Comparison of ENCODE assay signal across 8 cellular contexts in the genomic region with DNA sequence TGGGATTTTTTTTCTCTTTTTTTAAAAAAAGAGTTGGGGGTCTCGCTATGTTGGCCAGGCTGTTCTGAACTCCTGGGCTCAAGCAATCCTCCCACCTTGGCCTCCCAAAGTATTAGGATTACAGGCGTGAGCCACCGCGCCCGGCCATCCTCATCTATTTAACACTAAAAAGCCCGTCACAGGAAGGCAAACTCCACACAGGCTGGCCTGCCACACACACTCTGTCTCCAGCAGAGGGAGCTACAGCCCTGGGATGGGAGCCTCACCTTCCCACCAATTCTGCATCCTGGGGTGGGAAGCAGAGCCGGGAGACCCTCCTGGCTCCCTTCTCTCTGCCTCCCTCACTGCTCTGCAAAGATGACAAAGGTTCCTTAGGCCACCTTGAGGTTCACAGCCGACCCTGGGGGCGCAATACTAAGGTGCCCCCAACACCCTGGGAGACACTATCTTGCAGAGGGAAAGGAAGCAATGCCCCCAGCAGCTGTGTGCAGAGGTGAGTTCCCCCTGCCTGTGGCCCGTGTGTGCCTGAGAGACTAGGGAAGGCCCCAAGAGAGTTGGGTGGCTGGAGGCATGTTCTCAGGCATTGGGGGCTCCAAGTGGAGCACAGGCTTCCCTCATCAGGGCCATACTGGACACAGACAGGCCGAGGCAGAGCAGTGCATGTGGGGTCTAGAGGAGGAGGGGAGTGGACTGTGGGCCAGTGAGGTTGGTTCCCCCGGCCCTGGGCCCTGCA. TPM values are rescaled to one million over a fixed set of nuclear protein-coding genes. Genes with fewer than 3 reads are reported as not detected.
DNase-seq lines count a peak whose midpoint lies in the region; ATAC-seq and TF ChIP-seq lines count a peak whose summit lies in the region.

No MANE protein-coding gene starts in this region.

- peak; percentile 58 for TF ChIP-seq CTCF in CD8-positive, alpha-beta T cell (IDR thresholded peaks at IDR 0.05)
- peak; percentile 82 for TF ChIP-seq CTCF in epithelial cell of proximal tubule (conservative IDR thresholded peaks at IDR 0.05; ENCODE audit: low read depth, low read length)
- peak; percentile 19 for TF ChIP-seq CTCF in neutrophil (IDR thresholded peaks at IDR 0.05)
- TF ChIP-seq CTCF in omental fat pad (IDR thresholded peaks at IDR 0.05), result peak in 1 of 3 donors; percentile 42

- H3K9ac ChIP-seq in GM23248, result no peak overlapping the region

- H3K9me2 ChIP-seq in GM23248 (ENCODE audit: insufficient read depth), result no peaks in the 10 kb centered on the region

- H3K79me2 ChIP-seq in GM23248 (ENCODE audit: insufficient read depth), result 0 out of 2 replicates have a peak, but pooled peaks cover 4% of the 10 kb centered on the region

- H3K27me3 Mint-ChIP-seq in CD8-positive, alpha-beta T cell (ENCODE audit: low read depth), result no peaks in the 10 kb centered on the region

- peaks cover 55% of the 10 kb centered on the region for H3K36me3 Mint-ChIP-seq in CD8-positive, alpha-beta T cell

- ATAC-seq in CD8-positive, alpha-beta T cell, result no peak
- ATAC-seq in omental fat pad (ENCODE audit: low FRiP score), result no peak
- ATAC-seq in HG03280 (IDR thresholded peaks at IDR 0.05; ENCODE audit: unreplicated experiment), result no peak

- H4K20me1 ChIP-seq in GM23248 (ENCODE audit: insufficient read depth), result no peaks in the 10 kb centered on the region

- CTCF ChIA-PET in CD8-positive, alpha-beta T cell (lab: Charles Lee), result interaction anchor here (2.5 to 5.7 kb wide), 2 partner anchors 26 to 32 kb away, joined by 12 to 25 read pairs; partner anchors contain the start of gene TIMM44

- no peaks in the 10 kb centered on the region for H3F3A ChIP-seq in GM23248 (ENCODE audit: insufficient read depth)

- no peak overlapping the region for H3K4me2 ChIP-seq in GM23248 (ENCODE audit: unreplicated experiment)

- 75 to 76% methylated on average over 12 of the region's 12 CpGs for WGBS in GM23248 (ENCODE audit: low coverage in 1 of 2, low lambda C conversion rate in 2 of 2, missing lambda C conversion rate in 2 of 2), 2 experiments

- peaks cover 37% of the 10 kb centered on the region for H3K36me3 ChIP-seq in CD8-positive, alpha-beta T cell (ENCODE audit: insufficient read depth, low read length)
- H3K36me3 ChIP-seq in GM23248 (ENCODE audit: low read depth) (no peaks in the 10 kb centered on the region; the same call in 1 of the 2 replicates), SJCRH30 (peaks cover 46% of the 10 kb centered on the region), neutrophil (peaks cover 80% of the 10 kb centered on the region)

- H3K27ac Mint-ChIP-seq in CD8-positive, alpha-beta T cell, result no peak overlapping the region

- H3K4me1 Mint-ChIP-seq in CD8-positive, alpha-beta T cell (ENCODE audit: low read depth), result no peaks in the 10 kb centered on the region

- no peak overlapping the region for H3K4me3 Mint-ChIP-seq in CD8-positive, alpha-beta T cell

- POLR2A ChIA-PET in CD8-positive, alpha-beta T cell (lab: Charles Lee), result no interaction called here

- intact Hi-C loops in CD8-positive, alpha-beta T cell (cut with DNase I, micrococcal nuclease), result loop anchor here in 1 of 2 experiments (1.0 kb wide), 1 partner anchor 282 kb away; no protein-coding TSS in a partner anchor

- peak in 2 of 7 experiments; percentile 14 to 15 for DNase-seq in CD8-positive, alpha-beta T cell
- DNase-seq in GM23248 (peak; percentile 60), SJCRH30 (peak; percentile 48 to 71), epithelial cell of proximal tubule (ENCODE audit: low read depth) (no peak), omental fat pad (ENCODE audit: low spot score) (no peak)
- DNase-seq in NK-92 treated with Interleukin-12 subunit alpha and Interleukin-12 subunit beta, amount 100 ng/mL, for 24 hours (lab: John Stamatoyannopoulos, UW), result no peak

- no peaks in the 10 kb centered on the region for H3K27me3 ChIP-seq in CD8-positive, alpha-beta T cell (ENCODE audit: insufficient read depth, low read length)
- H3K27me3 ChIP-seq in GM23248 (replicated peaks; ENCODE audit: insufficient read depth), result no peaks in the 10 kb centered on the region
- H3K27me3 ChIP-seq in SJCRH30, result no peaks in the 10 kb centered on the region
- H3K27me3 ChIP-seq in neutrophil, result no peaks in the 10 kb centered on the region

- H2AFZ ChIP-seq in GM23248, result no peak overlapping the region

- no peaks in the 10 kb centered on the region for H3K4me1 ChIP-seq in CD8-positive, alpha-beta T cell (ENCODE audit: insufficient read depth, low read length)
- no peaks in the 10 kb centered on the region for H3K4me1 ChIP-seq in GM23248 (ENCODE audit: insufficient read depth)
- H3K4me1 ChIP-seq in SJCRH30, result no peaks in the 10 kb centered on the region
- no peaks in the 10 kb centered on the region for H3K4me1 ChIP-seq in neutrophil (ENCODE audit: control insufficient read depth in 1 of 2, insufficient read depth in 1 of 2, low read depth in 1 of 2, low read length in 1 of 2)

- no peak overlapping the region for H3K4me3 ChIP-seq in CD8-positive, alpha-beta T cell (ENCODE audit: low read depth, low read length)
- H3K4me3 ChIP-seq in GM23248 (no peak overlapping the region), SJCRH30 (no peak overlapping the region), epithelial cell of proximal tubule (ENCODE audit: low read depth, low read length) (no peak overlapping the region), neutrophil (ENCODE audit: low read depth in 1 of 2, low read length in 1 of 2) (no peak overlapping the region)

- no peak overlapping the region for H3K27ac ChIP-seq in CD8-positive, alpha-beta T cell (ENCODE audit: low read depth, low read length)
- H3K27ac ChIP-seq in GM23248 (no peak overlapping the region), SJCRH30 (no peak overlapping the region), neutrophil (no peak overlapping the region)

- H3K9me3 ChIP-seq in CD8-positive, alpha-beta T cell (ENCODE audit: low read length), result no peaks in the 10 kb centered on the region
- no peaks in the 10 kb centered on the region for H3K9me3 ChIP-seq in GM23248 (ENCODE audit: low read depth)
- H3K9me3 ChIP-seq in SJCRH30 (replicated peaks), result no peaks in the 10 kb centered on the region
- H3K9me3 ChIP-seq in neutrophil, result no peaks in the 10 kb centered on the region

- no peaks in the 10 kb centered on the region for H3K9me3 Mint-ChIP-seq in CD8-positive, alpha-beta T cell

- in situ Hi-C loops in GM23248 (cut with MboI), result no loop called here

RNA-seq across cellular contexts. Expression of gene TIMM44, which starts 27.4 kb away (rescaled TPM):
- 100 to 1,000 TPM in 1 of 2 experiments, 10 to 100 TPM in 1; 97.7 to 101 TPM for total RNA-seq in CD8-positive, alpha-beta T cell
- total RNA-seq in GM23248 (2014; rRNA removed; shearing (Covaris generic)), result 53.1 and 66.8 TPM in 2 replicates
- 25.8 and 28.6 TPM in 2 replicates for polyA plus RNA-seq in GM23248 (2016; fragmentation: Nextera tagmentation; extraction: Ambion mirVana)
- 49.5 and 55.2 TPM in 2 replicates for total RNA-seq in SJCRH30 (2014; rRNA removed; shearing (Covaris generic))
- total RNA-seq in epithelial cell of proximal tubule (39.0 and 108 TPM in 2 replicates), omental fat pad (10 to 100 TPM; 44.3 to 53.3 (median 47.6) TPM)

RNA-seq across cellular contexts. Expression of gene ELAVL1, which starts 34.6 kb away (rescaled TPM):
- 10 to 100 TPM; 19.9 to 23.5 TPM for total RNA-seq in CD8-positive, alpha-beta T cell
- total RNA-seq in GM23248 (2014; rRNA removed; shearing (Covaris generic)), result 44.0 and 48.1 TPM in 2 replicates
- polyA plus RNA-seq in GM23248 (2016; fragmentation: Nextera tagmentation; extraction: Ambion mirVana), result 74.4 and 78.9 TPM in 2 replicates
- 79.4 and 79.6 TPM in 2 replicates for total RNA-seq in SJCRH30 (2014; rRNA removed; shearing (Covaris generic))
- total RNA-seq in epithelial cell of proximal tubule (28.6 and 69.6 TPM in 2 replicates), omental fat pad (10 to 100 TPM; 23.7 to 41.1 (median 30.3) TPM)

RNA-seq across cellular contexts. Expression of gene CTXN1, which starts 44.9 kb away (rescaled TPM):
- not detected for total RNA-seq in CD8-positive, alpha-beta T cell
- 3.5 and 9.0 TPM in 2 replicates for total RNA-seq in GM23248 (2014; rRNA removed; shearing (Covaris generic))
- polyA plus RNA-seq in GM23248 (2016; fragmentation: Nextera tagmentation; extraction: Ambion mirVana), result 3.3 and 3.4 TPM in 2 replicates
- 1.0 TPM in 2 replicates for total RNA-seq in SJCRH30 (2014; rRNA removed; shearing (Covaris generic))
- 12.4 and 42.8 TPM in 2 replicates for total RNA-seq in epithelial cell of proximal tubule
- total RNA-seq in omental fat pad, result 1 to 10 TPM in 3 of 4 donors, not detected in 1; 1.6 to 3.7 (median 2.0) TPM

RNA-seq across cellular contexts. Expression of gene SNAPC2, which starts 50.7 kb away (rescaled TPM):
- total RNA-seq in CD8-positive, alpha-beta T cell, result 10 to 100 TPM; 15.4 to 17.0 TPM
- total RNA-seq in GM23248 (2014; rRNA removed; shearing (Covaris generic)), result 20.5 and 33.7 TPM in 2 replicates
- 47.2 and 49.4 TPM in 2 replicates for polyA plus RNA-seq in GM23248 (2016; fragmentation: Nextera tagmentation; extraction: Ambion mirVana)
- 15.8 and 17.4 TPM in 2 replicates for total RNA-seq in SJCRH30 (2014; rRNA removed; shearing (Covaris generic))
- total RNA-seq in epithelial cell of proximal tubule, result 29.1 and 34.2 TPM in 2 replicates
- 10 to 100 TPM in 3 of 4 donors, 1 to 10 TPM in 1; 4.7 to 13.1 (median 12.3) TPM for total RNA-seq in omental fat pad

RNA-seq across cellular contexts. Expression of gene TGFBR3L, which starts 56.3 kb away (rescaled TPM):
- total RNA-seq in CD8-positive, alpha-beta T cell, result 1 to 10 TPM; 2.1 to 2.7 TPM
- total RNA-seq in GM23248 (2014; rRNA removed; shearing (Covaris generic)), result 9.0 TPM in 1 of 2 replicates, not detected in the other
- polyA plus RNA-seq in GM23248 (2016; fragmentation: Nextera tagmentation; extraction: Ambion mirVana), result 24.3 and 30.6 TPM in 2 replicates
- total RNA-seq in SJCRH30 (2014; rRNA removed; shearing (Covaris generic)), result not detected in 2 replicates
- total RNA-seq in epithelial cell of proximal tubule (1.6 and 16.8 TPM in 2 replicates), omental fat pad (not detected)

Comparison
In these comparisons a context has a peak if more than half of its experiments do, and no peak if none do; other contexts are left out.
1. DNase-seq: peak in GM23248 (single experiment) and SJCRH30 (2 of 2); none in epithelial cell of proximal tubule (single experiment), omental fat pad (single experiment) and NK-92 treated with Interleukin-12 subunit alpha and Interleukin-12 subunit beta, amount 100 ng/mL, for 24 hours (single experiment).